In the genomic region with DNA sequence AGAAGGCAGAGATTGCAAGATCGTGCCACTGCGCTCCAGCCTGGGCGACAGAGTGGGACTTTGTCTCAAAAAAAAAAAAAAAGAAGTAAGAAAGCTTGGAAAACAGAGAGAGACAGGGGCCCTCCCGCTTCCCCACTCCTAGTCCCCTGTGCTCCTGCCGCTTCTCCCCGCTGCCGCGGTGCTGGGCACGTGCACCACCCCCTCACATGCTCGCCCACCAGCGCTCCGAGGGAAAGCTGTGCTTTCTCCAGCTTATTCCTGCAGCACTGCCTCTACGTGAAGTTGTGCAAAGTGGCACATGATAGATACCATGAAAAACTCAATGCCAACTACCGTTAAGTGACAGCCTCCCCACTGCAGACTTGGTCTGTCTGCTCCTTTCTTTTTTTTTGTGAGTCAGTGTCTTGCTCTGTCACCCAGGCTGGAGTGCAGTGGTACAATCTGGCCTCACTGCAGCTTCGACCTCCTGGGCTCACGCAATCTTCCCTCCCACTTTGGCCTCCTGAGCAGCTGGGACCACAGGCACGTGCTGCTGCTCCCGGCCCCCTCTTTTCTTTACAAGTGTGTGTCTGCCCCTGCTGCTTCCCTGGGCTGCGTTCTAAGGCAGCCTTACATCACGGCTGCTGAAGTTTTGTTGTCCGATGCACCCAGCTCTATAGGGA, we compare ENCODE assay signal across 21 cellular contexts. TPM values are rescaled to one million over a fixed set of nuclear protein-coding genes. Genes with fewer than 3 reads are reported as not detected.
A peak's percentile ranks its signal among the peaks of the same experiment; 100 is the strongest.
DNase-seq lines count a peak whose midpoint lies in the region; ATAC-seq and TF ChIP-seq lines count a peak whose summit lies in the region.
"Had no signal": no experiment of that assay in that cellular context is flagged by ENCODE, and none has a peak within 500 bp of the region (broad histone marks: within the 10 kb centered on the region; RNA-seq: fewer than 3 reads in every experiment).

No MANE protein-coding gene starts in this region.

- POLR2A ChIA-PET in A673 (lab: Charles Lee; ENCODE audit: low non-redundant PET) (no interaction called here), RWPE1 (lab: Yijun Ruan, JAX; ENCODE audit: low non-redundant PET) (no interaction called here)

- no peaks in the 10 kb centered on the region for H3K9me3 ChIP-seq in A673 (ENCODE audit: low read depth, low read length, poor library complexity, severe bottlenecking)
- H3K9me3 ChIP-seq in fibroblast of lung (ENCODE audit: control insufficient read depth, insufficient read depth, low read depth, low read length): no peaks in the 10 kb centered on the region
- H3K9me3 ChIP-seq in neural progenitor cell (ENCODE audit: low read depth): no peaks in the 10 kb centered on the region
- H3K9me3 ChIP-seq: breast epithelium, thoracic aorta had no signal

- TF ChIP-seq CTCF in A673 (conservative IDR thresholded peaks at IDR 0.05; ENCODE audit: low read depth, low read length) (no peak), RWPE1 (conservative IDR thresholded peaks at IDR 0.05; ENCODE audit: low read depth) (no peak), fibroblast of lung (conservative IDR thresholded peaks at IDR 0.05 in 1 of 2, IDR thresholded peaks at IDR 0.05 in 1 of 2; ENCODE audit: low read depth in 1 of 2, low read length in 2 of 2) (no peak), neural progenitor cell (IDR thresholded peaks at IDR 0.05) (no peak)

- H2AFZ ChIP-seq in fibroblast of lung (ENCODE audit: low read length) (no peak overlapping the region), neural progenitor cell (replicated peaks) (no peak overlapping the region)

- H3K4me1 ChIP-seq in A673 (ENCODE audit: insufficient read depth, low read length, poor library complexity, severe bottlenecking) (peaks cover 49% of the 10 kb centered on the region), fibroblast of lung (ENCODE audit: control insufficient read depth, extremely low read depth, insufficient read depth, low read length) (peaks cover 13% of the 10 kb centered on the region), neural progenitor cell (peaks cover 16% of the 10 kb centered on the region)

- H4K20me1 ChIP-seq in fibroblast of lung (ENCODE audit: control insufficient read depth, extremely low read depth, insufficient read depth, low read length) (no peaks in the 10 kb centered on the region), neural progenitor cell (ENCODE audit: low read depth) (peaks cover 82% of the 10 kb centered on the region)

- H3K4me3 ChIP-seq in A673 (ENCODE audit: low read depth, low read length, poor library complexity, severe bottlenecking) (no peak overlapping the region), fibroblast of lung (replicated peaks in 1 of 4; ENCODE audit: control extremely low read depth in 1 of 4, insufficient read depth in 1 of 4, low read depth in 3 of 4, low read length in 4 of 4) (no peak overlapping the region), neural progenitor cell (no peak overlapping the region)
- H3K4me3 ChIP-seq: breast epithelium, thoracic aorta had no signal

- intact Hi-C loops in A673 (cut with micrococcal nuclease; ENCODE audit: unreplicated experiment): loop anchor here (5.0 kb wide), 1 partner anchor 172 kb away; no protein-coding TSS in a partner anchor

- no peak for DNase-seq in A673 (ENCODE audit: low spot score)
- no peak for DNase-seq in RWPE1 (ENCODE audit: low spot score)
- DNase-seq in fibroblast of lung (ENCODE audit: low read depth in 2 of 2): peak; percentile 41 to 45
- no peak for DNase-seq in neural progenitor cell (ENCODE audit: low spot score)
- no peak for DNase-seq in GM19240 (ENCODE audit: insufficient read length, low spot score)
- DNase-seq in activated CD4-positive, alpha-beta T cell treated with anti-CD3 and anti-CD28 coated beads for 48 hours: no peak
- no peak for DNase-seq in stimulated activated CD4-positive, alpha-beta T cell treated with anti-CD3 and anti-CD28 coated beads, Interleukin-15, amount 100 ng/mL, for 24 hours
- DNase-seq: ACHN; activated CD4-positive, alpha-beta T cell treated with anti-CD3 and anti-CD28 coated beads, Interleukin-2, amount 10 ng/mL, durations not matched to agents 7 days and 5 days; activated naive CD4-positive, alpha-beta T cell treated with Interleukin-2 at 50 U/mL for 16 hours; DMS153; erythroblast; GOT3; naive B cell; NCI-H345; RPMI8226 had no signal

- peak overlapping the region; percentile 87 for H3K27ac Mint-ChIP-seq in neural progenitor cell
- H3K27ac Mint-ChIP-seq: activated CD4-positive, alpha-beta T cell treated with anti-CD3 and anti-CD28 coated beads, Interleukin-2, amount 10 ng/mL, durations not matched to agents 7 days and 5 days; CD4-positive, alpha-beta T cell; stimulated activated effector memory CD8-positive, alpha-beta T cell treated with anti-CD3 and anti-CD28 coated beads, Interleukin-12 subunit alpha, Interleukin-12 subunit beta, amount 100 ng/mL, for 72 hours had no signal

- H3K4me1 Mint-ChIP-seq in neural progenitor cell: peaks cover 53% of the 10 kb centered on the region

- no peaks in the 10 kb centered on the region for H3K27me3 ChIP-seq in A673 (replicated peaks; ENCODE audit: insufficient read depth, low read depth, low read length, poor library complexity)
- H3K27me3 ChIP-seq in fibroblast of lung (ENCODE audit: control insufficient read depth, insufficient read depth, low read length): no peaks in the 10 kb centered on the region
- H3K27me3 ChIP-seq in neural progenitor cell: no peaks in the 10 kb centered on the region
- H3K27me3 ChIP-seq: breast epithelium had no signal

- H3K9me3 Mint-ChIP-seq in neural progenitor cell: no peaks in the 10 kb centered on the region
- H3K9me3 Mint-ChIP-seq: activated CD4-positive, alpha-beta T cell treated with anti-CD3 and anti-CD28 coated beads, Interleukin-2, amount 10 ng/mL, durations not matched to agents 7 days and 5 days; CD4-positive, alpha-beta T cell; stimulated activated effector memory CD8-positive, alpha-beta T cell treated with anti-CD3 and anti-CD28 coated beads, Interleukin-12 subunit alpha, Interleukin-12 subunit beta, amount 100 ng/mL, for 72 hours had no signal

- peaks cover 15% of the 10 kb centered on the region for H3F3A ChIP-seq in neural progenitor cell (ENCODE audit: low read depth)

- H3K36me3 ChIP-seq in A673 (ENCODE audit: insufficient read depth, low read length, poor library complexity, severe bottlenecking): peaks cover 82% of the 10 kb centered on the region
- peaks cover 9% of the 10 kb centered on the region for H3K36me3 ChIP-seq in fibroblast of lung (ENCODE audit: control insufficient read depth, insufficient read depth, low read length)
- H3K36me3 ChIP-seq in neural progenitor cell: no peaks in the 10 kb centered on the region
- H3K36me3 ChIP-seq: breast epithelium, thoracic aorta had no signal

- H3K4me2 ChIP-seq in fibroblast of lung (ENCODE audit: extremely low read depth, insufficient read depth, low read length) (no peak overlapping the region), neural progenitor cell (no peak overlapping the region)

- H3K27ac ChIP-seq in A673 (ENCODE audit: low read depth, low read length, poor library complexity, severe bottlenecking) (peak overlapping the region; percentile 7), RWPE1 (peak overlapping the region; percentile 8; the same call in 1 of the 2 replicates), fibroblast of lung (ENCODE audit: insufficient read depth, low read length) (no peak overlapping the region), neural progenitor cell (no peak overlapping the region)
- H3K27ac ChIP-seq: breast epithelium, thoracic aorta had no signal

- CTCF ChIA-PET in A673 (lab: Charles Lee): interaction anchor here (1.6 kb wide), 1 partner anchor 173 kb away, joined by 3 read pairs; no protein-coding TSS in a partner anchor
- CTCF ChIA-PET in RWPE1 (lab: Yijun Ruan, JAX): no interaction called here

- peaks cover 1% of the 10 kb centered on the region for H3K79me2 ChIP-seq in fibroblast of lung (ENCODE audit: control insufficient read depth, insufficient read depth, low read length)
- H3K79me2 ChIP-seq in neural progenitor cell (ENCODE audit: low read depth): peaks cover 66% of the 10 kb centered on the region

- no TSS peak for BruUV-seq in A673 (replicated peaks; lab: Mats Ljungman, UMichigan)

- H3K4me3 Mint-ChIP-seq in neural progenitor cell: no peak overlapping the region
- H3K4me3 Mint-ChIP-seq: activated CD4-positive, alpha-beta T cell treated with anti-CD3 and anti-CD28 coated beads, Interleukin-2, amount 10 ng/mL, durations not matched to agents 7 days and 5 days; CD4-positive, alpha-beta T cell; naive B cell; stimulated activated effector memory CD8-positive, alpha-beta T cell treated with anti-CD3 and anti-CD28 coated beads, Interleukin-12 subunit alpha, Interleukin-12 subunit beta, amount 100 ng/mL, for 72 hours had no signal

- H3K27me3 Mint-ChIP-seq in neural progenitor cell (ENCODE audit: insufficient read depth, low read depth): peaks cover 3% of the 10 kb centered on the region
- H3K27me3 Mint-ChIP-seq: activated CD4-positive, alpha-beta T cell treated with anti-CD3 and anti-CD28 coated beads, Interleukin-2, amount 10 ng/mL, durations not matched to agents 7 days and 5 days; CD4-positive, alpha-beta T cell; naive B cell had no signal

- ATAC-seq in GM18498 (IDR thresholded peaks at IDR 0.05; ENCODE audit: unreplicated experiment): no peak
- ATAC-seq: stimulated activated effector memory CD8-positive, alpha-beta T cell treated with anti-CD3 and anti-CD28 coated beads, Interleukin-12 subunit alpha, Interleukin-12 subunit beta, amount 100 ng/mL, for 72 hours had no signal

- H3K36me3 Mint-ChIP-seq in neural progenitor cell: peaks cover 11% of the 10 kb centered on the region

- no peak overlapping the region for H3K9ac ChIP-seq in fibroblast of lung (ENCODE audit: insufficient read depth, low read length)
- H3K9ac ChIP-seq in neural progenitor cell: no peak overlapping the region

RNA-seq across cellular contexts. Expression of a gene that starts 15.4 kb away (rescaled TPM):
- total RNA-seq in A673 (2021): 114 and 115 TPM in 2 replicates
- 14.9 and 16.2 TPM in 2 replicates for total RNA-seq in fibroblast of lung
- polyA plus RNA-seq in fibroblast of lung: 9.7 and 12.2 TPM in 2 replicates
- 21.1 and 28.0 TPM in 2 replicates for polyA plus RNA-seq in fibroblast of lung (2012)
- 0.63 and 3.6 TPM in 2 replicates for polyA minus RNA-seq in fibroblast of lung (ENCODE audit: low replicate concordance)
- total RNA-seq in neural progenitor cell (ENCODE audit: low replicate concordance): 4.7 and 17.1 TPM in 2 replicates

RNA-seq across cellular contexts. Expression of a gene that starts 34.6 kb away (rescaled TPM):
- total RNA-seq in A673 (2021): 5.0 and 7.4 TPM in 2 replicates
- not detected in 2 replicates for total RNA-seq in fibroblast of lung
- 0.05 TPM in 1 of 2 replicates, not detected in the other for polyA plus RNA-seq in fibroblast of lung
- not detected in 2 replicates for polyA plus RNA-seq in fibroblast of lung (2012)
- 0.63 TPM in 1 of 2 replicates, not detected in the other for polyA minus RNA-seq in fibroblast of lung (ENCODE audit: low replicate concordance)
- total RNA-seq in neural progenitor cell (ENCODE audit: low replicate concordance): 0.09 TPM in 1 of 2 replicates, not detected in the other

Comparison
In these comparisons a context has a peak if more than half of its experiments do, and no peak if none do; other contexts are left out.
1. DNase-seq: peak in fibroblast of lung (2 of 2); none in A673 (single experiment), RWPE1 (single experiment), neural progenitor cell (single experiment), GM19240 (single experiment), activated CD4-positive, alpha-beta T cell treated with anti-CD3 and anti-CD28 coated beads for 48 hours (single experiment) and stimulated activated CD4-positive, alpha-beta T cell treated with anti-CD3 and anti-CD28 coated beads, Interleukin-15, amount 100 ng/mL, for 24 hours (single experiment).
2. H3K27ac ChIP-seq: peak in A673 (single experiment) and RWPE1 (single experiment); none in fibroblast of lung (single experiment) and neural progenitor cell (single experiment).